Comparison of ENCODE assay signal across 1 cellular context in the genomic region with DNA sequence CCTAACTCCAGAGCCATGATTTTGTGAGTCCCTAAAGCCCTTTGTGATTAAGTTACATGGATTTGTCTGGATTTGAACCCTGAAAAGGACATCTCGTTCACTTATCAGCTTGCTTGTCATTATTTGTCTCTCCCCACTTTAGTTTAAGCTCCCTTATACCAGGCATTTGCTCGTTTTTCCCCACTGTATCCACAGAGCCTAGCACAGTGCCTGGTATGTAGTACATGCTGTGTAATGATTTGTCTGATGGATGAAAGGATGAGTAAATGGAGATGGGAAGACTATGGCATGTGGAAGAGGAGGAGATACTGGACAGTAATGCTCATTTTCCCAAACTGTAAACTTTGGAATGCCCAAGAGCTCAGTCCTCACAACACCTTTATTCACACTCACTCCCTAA.
TF ChIP-seq lines count a peak whose summit lies in the region.

No MANE protein-coding gene starts in this region.

TF ChIP-seq in K562, 482 proteins besides CTCF, POLR2A, EP300 and RAD21:
- TF ChIP-seq KDM1A (IDR thresholded peaks at IDR 0.05) (0 out of 4 replicates have a peak, but pooled peaks of 1 of the 2 experiments have one; percentile 20), BCOR (IDR thresholded peaks at IDR 0.05) (peak; percentile 59), POLR2G (IDR thresholded peaks at IDR 0.05; ENCODE audit: low read depth, low read length) (no peak), RBM25 (IDR thresholded peaks at IDR 0.05; ENCODE audit: low read depth, low read length, severe bottlenecking) (peak; percentile 73)
TF ChIP-seq in K562: peak in this region for 3.
